In genomic region chr4:147772459-147772969, GRCh38 we compare ENCODE assay signal across 10 cellular contexts. TPM values are rescaled to one million over a fixed set of nuclear protein-coding genes. Genes with fewer than 3 reads are reported as not detected.
DNase-seq lines count a peak whose midpoint lies in the region; ATAC-seq, FAIRE-seq and TF ChIP-seq lines count a peak whose summit lies in the region.
"Had no signal": no experiment of that assay in that cellular context is flagged by ENCODE, and none has a peak within 500 bp of the region (broad histone marks: within the 10 kb centered on the region; RNA-seq: fewer than 3 reads in every experiment).

No MANE protein-coding gene starts in this region.

- H3K27me3 ChIP-seq in GM12878 (replicated peaks in 1 of 2; ENCODE audit: control insufficient read depth in 2 of 2, insufficient read depth in 2 of 2, low read length in 1 of 2) (no peaks in the 10 kb centered on the region), tibial artery (no peaks in the 10 kb centered on the region), testis (no peaks in the 10 kb centered on the region)
- H3K27me3 ChIP-seq in naive thymus-derived CD4-positive, alpha-beta T cell (ENCODE audit: control insufficient read depth in 2 of 2, insufficient read depth in 2 of 2, low read length in 2 of 2), result no peaks in the 10 kb centered on the region

- intact Hi-C loops in GM12878 (cut with micrococcal nuclease; ENCODE audit: unreplicated experiment), result no loop called here
- intact Hi-C loops in tibial artery (cut with DNase I; ENCODE audit: low total_unique reads), result no loop called here
- intact Hi-C loops in testis (cut with DNase I; ENCODE audit: low total_unique reads), result no loop called here
- intact Hi-C loops in naive thymus-derived CD4-positive, alpha-beta T cell (cut with micrococcal nuclease), result no loop called here

- no peaks in the 10 kb centered on the region for H3K36me3 Mint-ChIP-seq in naive thymus-derived CD4-positive, alpha-beta T cell
- H3K36me3 Mint-ChIP-seq: activated naive CD4-positive, alpha-beta T cell treated with anti-CD3 and anti-CD28 coated beads, Interleukin-2, amount 50 U/mL, for 72 hours had no signal

- RAD21 ChIA-PET in GM12878 (lab: Charles Lee; ENCODE audit: unreplicated experiment), result interaction anchor here (1.2 to 2.9 kb wide), 5 partner anchors 22 to 93 kb away, joined by 3 to 9 read pairs (median 6); partner anchors contain the start of gene ARHGAP10

- SMC1A ChIA-PET in GM12878 (lab: Charles Lee; ENCODE audit: uncharacterized antibody, unreplicated experiment), result interaction anchor here (0.7 to 2.8 kb wide), 13 partner anchors 9 to 94 kb away, joined by 3 to 12 read pairs (median 4); partner anchors contain the start of gene ARHGAP10

- no peak overlapping the region for H2AFZ ChIP-seq in GM12878 (ENCODE audit: control insufficient read depth, low read depth, low read length)

- CTCF ChIA-PET in GM12878 (lab: Yijun Ruan, JAX), result interaction anchor here (0.6 to 3.3 kb wide), 8 partner anchors 9 to 94 kb away, joined by 3 to 24 read pairs (median 3); no protein-coding TSS in a partner anchor
- CTCF ChIA-PET in naive thymus-derived CD4-positive, alpha-beta T cell (lab: Charles Lee), result no interaction called here

- no peak overlapping the region for H3K27ac Mint-ChIP-seq in naive thymus-derived CD4-positive, alpha-beta T cell
- H3K27ac Mint-ChIP-seq: activated naive CD4-positive, alpha-beta T cell treated with anti-CD3 and anti-CD28 coated beads, Interleukin-2, amount 50 U/mL, for 72 hours had no signal

- H3K4me2 ChIP-seq in GM12878 (ENCODE audit: control insufficient read depth, insufficient read depth), result no peak overlapping the region

- no peaks in the 10 kb centered on the region for H3K27me3 Mint-ChIP-seq in naive thymus-derived CD4-positive, alpha-beta T cell

- DNase-seq in HT1080 (ENCODE audit: low read depth) (peak; percentile 80), GM12878 (ENCODE audit: low read depth, low spot score) (no peak), iris pigment epithelial cell (ENCODE audit: low read depth) (peak; percentile 75), tibial artery (no peak), testis (no peak)
- no peak for DNase-seq in activated CD4-positive, CD25-positive, alpha-beta regulatory T cell treated with anti-CD3 and anti-CD28 coated beads, Interleukin-2, amount 50 U/mL, for 72 hours
- DNase-seq in naive thymus-derived CD4-positive, alpha-beta T cell, result no peak
- DNase-seq: NCI-H1105 treated with DMSO at 0.1 percent for 48 hours had no signal

- H3K36me3 ChIP-seq in GM12878 (ENCODE audit: control insufficient read depth in 2 of 2, insufficient read depth in 2 of 2, low read length in 1 of 2), result peaks cover 0 to 5% of the 10 kb centered on the region in 2 experiments; a peak in 3 of 4 replicates
- no peaks in the 10 kb centered on the region for H3K36me3 ChIP-seq in tibial artery
- H3K36me3 ChIP-seq in testis (ENCODE audit: low read depth, missing control alignments), result no peaks in the 10 kb centered on the region
- no peaks in the 10 kb centered on the region for H3K36me3 ChIP-seq in naive thymus-derived CD4-positive, alpha-beta T cell (ENCODE audit: control insufficient read depth in 2 of 3, insufficient read depth in 3 of 3, low read length in 3 of 3)

- no peak for FAIRE-seq in GM12878 (lab: Jason Lieb, UNC)

- no peak for TF ChIP-seq RAD21 in GM12878 (IDR thresholded peaks at IDR 0.05; ENCODE audit: insufficient read depth, low read depth, low read length)

- TF ChIP-seq EP300 in GM12878 (IDR thresholded peaks at IDR 0.05; ENCODE audit: borderline replicate concordance in 1 of 2, control insufficient read depth in 1 of 2, low read depth in 2 of 2, low read length in 2 of 2), result no peak

- in situ Hi-C loops in GM12878 (cut with MboI), result no loop called here

- H3K4me3 ChIP-seq in GM12878, result no peak overlapping the region
- H3K4me3 ChIP-seq in tibial artery, result no peak overlapping the region
- no peak overlapping the region for H3K4me3 ChIP-seq in testis
- no peak overlapping the region for H3K4me3 ChIP-seq in naive thymus-derived CD4-positive, alpha-beta T cell (ENCODE audit: low read length)

- peaks cover 75% of the 10 kb centered on the region for H3K79me2 ChIP-seq in GM12878 (ENCODE audit: control insufficient read depth, insufficient read depth, low read length)

- ATAC-seq in GM12878, result no peak
- ATAC-seq in naive thymus-derived CD4-positive, alpha-beta T cell, result no peak
- ATAC-seq: activated naive CD4-positive, alpha-beta T cell treated with anti-CD3 and anti-CD28 coated beads, Interleukin-2, amount 50 U/mL, for 72 hours; left lobe of liver had no signal

- no peak overlapping the region for H3K4me3 Mint-ChIP-seq in naive thymus-derived CD4-positive, alpha-beta T cell

- no peaks in the 10 kb centered on the region for H4K20me1 ChIP-seq in GM12878 (ENCODE audit: control insufficient read depth, insufficient read depth)

- POLR2A ChIA-PET in GM12878 (lab: Charles Lee), result interaction anchor here (0.7 to 1.1 kb wide), 4 partner anchors 13 to 38 kb away, joined by 3 to 4 read pairs (median 3); no protein-coding TSS in a partner anchor
- POLR2A ChIA-PET in naive thymus-derived CD4-positive, alpha-beta T cell (lab: Charles Lee), result no interaction called here

- H3K9me3 Mint-ChIP-seq in naive thymus-derived CD4-positive, alpha-beta T cell, result no peaks in the 10 kb centered on the region
- H3K9me3 Mint-ChIP-seq: activated naive CD4-positive, alpha-beta T cell treated with anti-CD3 and anti-CD28 coated beads, Interleukin-2, amount 50 U/mL, for 72 hours had no signal

- TF ChIP-seq POLR2A in GM12878 (IDR thresholded peaks at IDR 0.05; ENCODE audit: low read depth, low read length) (no peak), testis (IDR thresholded peaks at IDR 0.05) (no peak)

- BruUV-seq in GM12878 (replicated peaks; lab: Mats Ljungman, UMichigan), result no TSS peak

- TF ChIP-seq CTCF in GM12878 (IDR thresholded peaks at IDR 0.05 in 2 of 3, conservative IDR thresholded peaks at IDR 0.05 in 1 of 3; ENCODE audit: control insufficient read depth in 2 of 3, extremely low read depth in 1 of 3, insufficient read depth in 1 of 3, low read depth in 3 of 3, low read length in 3 of 3), result no peak
- no peak for TF ChIP-seq CTCF in tibial artery (IDR thresholded peaks at IDR 0.05)
- TF ChIP-seq CTCF in testis (IDR thresholded peaks at IDR 0.05), result no peak

- H3K9ac ChIP-seq in GM12878 (ENCODE audit: control insufficient read depth, insufficient read depth, low read length), result no peak overlapping the region

- no peak overlapping the region for H3K27ac ChIP-seq in GM12878 (ENCODE audit: control insufficient read depth, insufficient read depth)
- peak overlapping the region; percentile 43 to 55 for H3K27ac ChIP-seq in tibial artery
- H3K27ac ChIP-seq in testis, result peak overlapping the region in 1 of 2 donors; percentile 13
- no peak overlapping the region for H3K27ac ChIP-seq in naive thymus-derived CD4-positive, alpha-beta T cell (ENCODE audit: low read depth, low read length)

- H3K4me1 ChIP-seq in GM12878 (ENCODE audit: control insufficient read depth, insufficient read depth, low read length) (peaks cover 20% of the 10 kb centered on the region), tibial artery (peaks cover 0 to 99% (median 46%) of the 10 kb centered on the region in 4 donors), testis (peaks cover 25% of the 10 kb centered on the region)
- H3K4me1 ChIP-seq in naive thymus-derived CD4-positive, alpha-beta T cell (ENCODE audit: control insufficient read depth in 2 of 2, insufficient read depth in 2 of 2, low read length in 2 of 2), result no peaks in the 10 kb centered on the region

- WGBS in GM12878 (ENCODE audit: insufficient coverage, insufficient replicate concordance, low lambda C conversion rate, missing lambda C conversion rate), result 48% methylated on average over 5 of the region's 5 CpGs
- 43 to 47% methylated on average over 5 of the region's 5 CpGs for WGBS in testis, 2 donors

- H3K4me1 Mint-ChIP-seq in naive thymus-derived CD4-positive, alpha-beta T cell, result peaks cover 0 to 8% (median 0%) of the 10 kb centered on the region in 7 donors

- H3K9me3 ChIP-seq in GM12878 (replicated peaks; ENCODE audit: control insufficient read depth, insufficient read depth, low read length), result no peaks in the 10 kb centered on the region; the same call in 2 of the 3 replicates
- no peaks in the 10 kb centered on the region for H3K9me3 ChIP-seq in tibial artery
- H3K9me3 ChIP-seq in testis, result no peaks in the 10 kb centered on the region
- H3K9me3 ChIP-seq in naive thymus-derived CD4-positive, alpha-beta T cell (ENCODE audit: control insufficient read depth in 2 of 3, low read length in 3 of 3), result no peaks in the 10 kb centered on the region

TF ChIP-seq in GM12878, 131 proteins besides CTCF, POLR2A, EP300 and RAD21 (continues in another document):
- TF ChIP-seq JUNB (IDR thresholded peaks at IDR 0.05) (peak; percentile 39), RAD51 (IDR thresholded peaks at IDR 0.05) (no peak), SMARCA5 (IDR thresholded peaks at IDR 0.05) (no peak), EED (IDR thresholded peaks at IDR 0.05; ENCODE audit: low read depth) (peak; percentile 56; the same call in 1 of the 2 replicates), MYB (IDR thresholded peaks at IDR 0.05; ENCODE audit: borderline replicate concordance, low read depth, low read length) (no peak)

RNA-seq across cellular contexts. Expression of gene ARHGAP10, which starts 40.6 kb away (rescaled TPM):
- total RNA-seq in HT1080 (2014; rRNA removed; shearing (Covaris generic)), result 19.1 and 20.7 TPM in 2 replicates
- polyA plus RNA-seq in HT1080 (2015; cell fraction: cytosol; rRNA removed), result 14.9 and 16.1 TPM in 2 replicates
- polyA plus RNA-seq in HT1080 (2015; cell fraction: nucleus; rRNA removed), result 14.9 and 16.2 TPM in 2 replicates
- total RNA-seq in GM12878 (2013; cell fraction: nucleolus; rRNA removed), result 220 and 233 TPM in 2 replicates
- total RNA-seq in GM12878 (2014; rRNA removed) (16.2 and 19.8 TPM in 2 replicates), GM12878 (2014; rRNA removed; fragmentation: Illumina TruSeq; extraction: Trizol) (20.9 and 23.2 TPM in 2 replicates), GM12878 (2021) (22.6 and 23.4 TPM in 2 replicates), testis (100 to 1,000 TPM in 1 of 2 donors, 10 to 100 TPM in 1; 83.5 to 108 TPM)
- polyA plus RNA-seq in GM12878 (2011; ENCODE audit: low read depth), result 17.2 TPM
- polyA plus RNA-seq in GM12878 (2011; rRNA removed) (9.6 and 13.3 TPM in 2 replicates), GM12878 (2014; fragmentation: Illumina TruSeq; extraction: Trizol) (17.7 and 18.2 TPM in 2 replicates), GM12878 (2014; fragmentation: Nextera tagmentation; extraction: Ambion mirVana) (1 to 10 TPM; 1.3 to 4.5 TPM), GM12878 (2014; rRNA removed) (14.2 and 14.5 TPM in 2 replicates), GM12878 (2016; fragmentation: Nextera tagmentation; extraction: Ambion mirVana) (10 to 100 TPM; 24.0 to 25.8 TPM), testis (ENCODE audit: insufficient read depth, low read depth, low replicate concordance) (17.4 TPM)
- polyA plus RNA-seq in GM12878 (2011; cell fraction: cytosol; rRNA removed), result 9.3 and 10.7 TPM in 2 replicates
- 19.6 and 20.4 TPM in 2 replicates for polyA plus RNA-seq in GM12878 (2011; cell fraction: nucleus; rRNA removed)
- 15.2 and 18.9 TPM in 2 replicates for polyA plus RNA-seq in GM12878 (2012)
- polyA minus RNA-seq in GM12878 (2011; rRNA and poly(A)+ RNA removed), result 21.9 and 25.0 TPM in 2 replicates
- 6.1 and 7.2 TPM in 2 replicates for polyA minus RNA-seq in GM12878 (2011; cell fraction: cytosol; rRNA and poly(A)+ RNA removed)
- 46.3 and 78.8 TPM in 2 replicates for polyA minus RNA-seq in GM12878 (2011; cell fraction: nucleus; rRNA and poly(A)+ RNA removed)
- total RNA-seq in naive thymus-derived CD4-positive, alpha-beta T cell, result 1 to 10 TPM; 2.9 to 8.5 (median 3.2) TPM
- 1 to 10 TPM; 1.9 to 2.5 TPM for polyA plus RNA-seq in naive thymus-derived CD4-positive, alpha-beta T cell

Comparison
In these comparisons a context has a peak if more than half of its experiments do, and no peak if none do; other contexts are left out.
1. DNase-seq: peak in HT1080 (single experiment) and iris pigment epithelial cell (single experiment); none in GM12878 (single experiment), tibial artery (0 of 2), activated CD4-positive, CD25-positive, alpha-beta regulatory T cell treated with anti-CD3 and anti-CD28 coated beads, Interleukin-2, amount 50 U/mL, for 72 hours (single experiment), testis (single experiment) and naive thymus-derived CD4-positive, alpha-beta T cell (0 of 9).
2. H3K27ac ChIP-seq: peak in tibial artery (2 of 2); none in GM12878 (single experiment) and naive thymus-derived CD4-positive, alpha-beta T cell (single experiment).